Comparison of ENCODE assay signal across 14 cellular contexts in the genomic region with DNA sequence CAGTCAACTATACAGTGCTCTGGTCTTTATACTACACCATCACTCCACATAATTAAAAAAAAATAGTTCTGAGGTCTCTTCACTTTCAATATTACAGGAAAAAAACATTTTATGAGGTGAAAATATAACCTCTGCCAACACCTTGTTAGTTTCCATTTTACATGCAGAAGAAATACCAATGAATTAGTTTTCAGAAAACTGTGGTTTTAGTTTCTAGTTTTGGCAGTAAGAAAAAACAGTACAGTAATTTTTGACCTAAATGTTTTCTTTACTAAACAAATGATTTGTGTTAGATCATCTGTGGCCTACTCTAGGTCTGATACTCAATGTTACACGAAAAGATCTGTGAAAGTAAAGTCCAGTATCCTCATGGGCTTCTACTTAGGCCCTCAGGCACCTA. TPM values are rescaled to one million over a fixed set of nuclear protein-coding genes. Genes with fewer than 3 reads are reported as not detected.
A peak's percentile ranks its signal among the peaks of the same experiment; 100 is the strongest.
DNase-seq lines count a peak whose midpoint lies in the region; ATAC-seq and TF ChIP-seq lines count a peak whose summit lies in the region.
"Had no signal": no experiment of that assay in that cellular context is flagged by ENCODE, and none has a peak within 500 bp of the region (broad histone marks: within the 10 kb centered on the region; RNA-seq: fewer than 3 reads in every experiment).

No MANE protein-coding gene starts in this region.

- CTCF ChIA-PET in CD8-positive, alpha-beta T cell (lab: Charles Lee), result no interaction called here

- no peaks in the 10 kb centered on the region for H3K27me3 ChIP-seq in CD8-positive, alpha-beta T cell (ENCODE audit: insufficient read depth, low read length)
- H3K27me3 ChIP-seq: breast epithelium had no signal

- POLR2A ChIA-PET in CD8-positive, alpha-beta T cell (lab: Charles Lee), result no interaction called here

- no peak overlapping the region for H3K27ac ChIP-seq in CD8-positive, alpha-beta T cell (ENCODE audit: low read depth, low read length)
- H3K27ac ChIP-seq: A549, breast epithelium, SK-N-MC had no signal

- no peak for TF ChIP-seq CTCF in natural killer cell (IDR thresholded peaks at IDR 0.05)
- no peak for TF ChIP-seq CTCF in CD8-positive, alpha-beta T cell (IDR thresholded peaks at IDR 0.05)

- no peak overlapping the region for H3K4me3 Mint-ChIP-seq in activated T-cell treated with anti-CD3 and anti-CD28 coated beads, Interleukin-2, amount 50 U/mL, for 72 hours
- no peak overlapping the region for H3K4me3 Mint-ChIP-seq in activated T-cell treated with anti-CD3 and anti-CD28 coated beads, Interleukin-2, amount 50 U/mL, for 24 hours
- H3K4me3 Mint-ChIP-seq in natural killer cell, result no peak overlapping the region
- H3K4me3 Mint-ChIP-seq in CD8-positive, alpha-beta T cell, result no peak overlapping the region

- no peak for DNase-seq in activated T-cell treated with anti-CD3 and anti-CD28 coated beads, Interleukin-2, amount 50 U/mL, for 72 hours
- DNase-seq in activated T-cell treated with anti-CD3 and anti-CD28 coated beads, Interleukin-2, amount 50 U/mL, for 24 hours, result no peak
- DNase-seq in natural killer cell, result no peak
- no peak for DNase-seq in OCI-M2 (lab: John Stamatoyannopoulos, UW; ENCODE audit: unreplicated experiment)
- DNase-seq in 8988T, result no peak
- DNase-seq in CD8-positive, alpha-beta T cell, result no peak
- DNase-seq: NCI-H1092 treated with DMSO at 0.1 percent for 48 hours; NCI-H82; stimulated activated CD4-positive, alpha-beta T cell treated with anti-CD3 and anti-CD28 coated beads, Interleukin-4, amount 100 ng/mL, for 24 hours had no signal

- H3K27me3 Mint-ChIP-seq in activated T-cell treated with anti-CD3 and anti-CD28 coated beads, Interleukin-2, amount 50 U/mL, for 72 hours (ENCODE audit: low read depth), result peaks cover 6% of the 10 kb centered on the region
- no peaks in the 10 kb centered on the region for H3K27me3 Mint-ChIP-seq in activated T-cell treated with anti-CD3 and anti-CD28 coated beads, Interleukin-2, amount 50 U/mL, for 24 hours
- no peaks in the 10 kb centered on the region for H3K27me3 Mint-ChIP-seq in natural killer cell (ENCODE audit: low read depth in 2 of 2)
- H3K27me3 Mint-ChIP-seq in CD8-positive, alpha-beta T cell (ENCODE audit: low read depth), result no peaks in the 10 kb centered on the region

- no peaks in the 10 kb centered on the region for H3K4me1 ChIP-seq in CD8-positive, alpha-beta T cell (ENCODE audit: insufficient read depth, low read length)
- H3K4me1 ChIP-seq: A549, breast epithelium had no signal

- peak; percentile 68 to 74 for ATAC-seq in activated T-cell treated with anti-CD3 and anti-CD28 coated beads, Interleukin-2, amount 50 U/mL, for 72 hours (replicated peaks in 1 of 2)
- ATAC-seq in GM21723 (IDR thresholded peaks at IDR 0.05; ENCODE audit: unreplicated experiment), result peak; percentile 92
- ATAC-seq in HG03108 (IDR thresholded peaks at IDR 0.05; ENCODE audit: unreplicated experiment), result peak; percentile 85
- ATAC-seq in natural killer cell, result peak in 2 of 3 donors; percentile 39 to 48
- no peak for ATAC-seq in CD8-positive, alpha-beta T cell
- ATAC-seq: A549 had no signal

- intact Hi-C loops in natural killer cell (cut with micrococcal nuclease), result no loop called here
- intact Hi-C loops in CD8-positive, alpha-beta T cell (cut with DNase I, micrococcal nuclease), result loop anchor here in 1 of 2 experiments (5.0 kb wide), 1 partner anchor 1223 kb away; no protein-coding TSS in a partner anchor

- H3K4me1 Mint-ChIP-seq in activated T-cell treated with anti-CD3 and anti-CD28 coated beads, Interleukin-2, amount 50 U/mL, for 72 hours (ENCODE audit: low read depth), result peaks cover 11% of the 10 kb centered on the region
- H3K4me1 Mint-ChIP-seq in activated T-cell treated with anti-CD3 and anti-CD28 coated beads, Interleukin-2, amount 50 U/mL, for 24 hours (ENCODE audit: low read depth), result peaks cover 4% of the 10 kb centered on the region
- H3K4me1 Mint-ChIP-seq in natural killer cell, result peaks cover 10 to 13% of the 10 kb centered on the region in 2 donors
- H3K4me1 Mint-ChIP-seq in CD8-positive, alpha-beta T cell (ENCODE audit: low read depth), result no peaks in the 10 kb centered on the region

- no peaks in the 10 kb centered on the region for H3K36me3 ChIP-seq in CD8-positive, alpha-beta T cell (ENCODE audit: insufficient read depth, low read length)
- H3K36me3 ChIP-seq: breast epithelium had no signal

- no peak overlapping the region for H3K4me3 ChIP-seq in CD8-positive, alpha-beta T cell (ENCODE audit: low read depth, low read length)
- H3K4me3 ChIP-seq: A549, breast epithelium, SK-N-MC had no signal

- no peaks in the 10 kb centered on the region for H3K9me3 ChIP-seq in CD8-positive, alpha-beta T cell (ENCODE audit: low read length)
- H3K9me3 ChIP-seq: A549, breast epithelium had no signal

- H3K9me3 Mint-ChIP-seq in activated T-cell treated with anti-CD3 and anti-CD28 coated beads, Interleukin-2, amount 50 U/mL, for 72 hours, result no peaks in the 10 kb centered on the region
- no peaks in the 10 kb centered on the region for H3K9me3 Mint-ChIP-seq in activated T-cell treated with anti-CD3 and anti-CD28 coated beads, Interleukin-2, amount 50 U/mL, for 24 hours
- H3K9me3 Mint-ChIP-seq in natural killer cell, result no peaks in the 10 kb centered on the region
- no peaks in the 10 kb centered on the region for H3K9me3 Mint-ChIP-seq in CD8-positive, alpha-beta T cell

- H3K27ac Mint-ChIP-seq in activated T-cell treated with anti-CD3 and anti-CD28 coated beads, Interleukin-2, amount 50 U/mL, for 72 hours, result no peak overlapping the region
- no peak overlapping the region for H3K27ac Mint-ChIP-seq in activated T-cell treated with anti-CD3 and anti-CD28 coated beads, Interleukin-2, amount 50 U/mL, for 24 hours
- peak overlapping the region in 1 of 2 donors; percentile 14 for H3K27ac Mint-ChIP-seq in natural killer cell
- H3K27ac Mint-ChIP-seq in CD8-positive, alpha-beta T cell, result no peak overlapping the region

- no peaks in the 10 kb centered on the region for H3K36me3 Mint-ChIP-seq in activated T-cell treated with anti-CD3 and anti-CD28 coated beads, Interleukin-2, amount 50 U/mL, for 72 hours (ENCODE audit: insufficient read depth in 2 of 2)
- H3K36me3 Mint-ChIP-seq in activated T-cell treated with anti-CD3 and anti-CD28 coated beads, Interleukin-2, amount 50 U/mL, for 24 hours (ENCODE audit: low read depth), result no peaks in the 10 kb centered on the region
- no peaks in the 10 kb centered on the region for H3K36me3 Mint-ChIP-seq in natural killer cell
- no peaks in the 10 kb centered on the region for H3K36me3 Mint-ChIP-seq in CD8-positive, alpha-beta T cell

RNA-seq across cellular contexts. Expression of gene SULT1E1, which starts 10.0 kb away (rescaled TPM):
- total RNA-seq in activated T-cell treated with anti-CD3 and anti-CD28 coated beads, Interleukin-2, amount 50 U/mL, for 72 hours, result not detected
- total RNA-seq in natural killer cell, result not detected
- total RNA-seq in CD8-positive, alpha-beta T cell, result not detected
